19 cellular contexts compared by ENCODE assay signal in the genomic region with DNA sequence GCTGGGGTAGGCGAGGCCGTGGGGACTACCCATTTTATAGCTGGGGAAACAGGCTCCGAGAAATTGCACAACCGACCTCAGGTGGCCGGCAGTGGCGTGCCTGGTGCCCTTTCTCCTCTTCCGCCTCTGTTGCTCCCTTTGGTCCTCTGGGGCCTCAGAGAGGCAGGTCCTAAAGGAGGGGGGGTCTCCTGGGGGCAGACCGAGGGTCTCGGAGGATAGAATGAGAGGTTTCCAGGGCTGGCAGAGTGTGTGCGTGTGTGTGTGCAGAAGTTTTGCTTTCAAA. TPM values are rescaled to one million over a fixed set of nuclear protein-coding genes. Genes with fewer than 3 reads are reported as not detected.
DNase-seq lines count a peak whose midpoint lies in the region; ATAC-seq, FAIRE-seq and TF ChIP-seq lines count a peak whose summit lies in the region.
"Had no signal": no experiment of that assay in that cellular context is flagged by ENCODE, and none has a peak within 500 bp of the region (broad histone marks: within the 10 kb centered on the region; RNA-seq: fewer than 3 reads in every experiment).

No MANE protein-coding gene starts in this region.

- H3K9me3 ChIP-seq in BLaER1 (no peaks in the 10 kb centered on the region), HEK293 (ENCODE audit: control insufficient read depth, insufficient read depth, low read depth, low read length) (no peaks in the 10 kb centered on the region), K562 (replicated peaks; ENCODE audit: control insufficient read depth, insufficient read depth, low read depth, low read length) (no peaks in the 10 kb centered on the region)
- H3K9me3 ChIP-seq: MG63, SJCRH30 had no signal

- intact Hi-C loops in K562 (cut with micrococcal nuclease): no loop called here

- no peaks in the 10 kb centered on the region for H3K9me3 Mint-ChIP-seq in nephron progenitor cell
- no peaks in the 10 kb centered on the region for H3K9me3 Mint-ChIP-seq in stimulated activated memory B cell treated with anti-CD40 and anti-IgM and Interleukin-4, amounts not matched to agents 10 μg/mL and 1 μg/mL and 100 μg/mL, for 72 hours
- H3K9me3 Mint-ChIP-seq: IgD-negative memory B cell had no signal

- H3K27me3 ChIP-seq in BLaER1: no peaks in the 10 kb centered on the region
- H3K27me3 ChIP-seq in K562 (ENCODE audit: control insufficient read depth in 2 of 2, insufficient read depth in 2 of 2, low read length in 2 of 2): no peaks in the 10 kb centered on the region
- H3K27me3 ChIP-seq: MG63, SJCRH30 had no signal

- H2AFZ ChIP-seq in K562 (ENCODE audit: low read depth, low read length): no peak overlapping the region

- no peaks in the 10 kb centered on the region for H3K9me1 ChIP-seq in K562 (ENCODE audit: control insufficient read depth, insufficient read depth, low read length)

- WGBS in K562 (ENCODE audit: insufficient coverage, low coverage, missing lambda C conversion rate): 88% methylated on average over 8 of the region's 10 CpGs

- no peak for TF ChIP-seq POLR2A in K562 (conservative IDR thresholded peaks at IDR 0.05)

- no peak for DNase-seq in K562 (ENCODE audit: extremely low read depth in 1 of 4, low spot score in 3 of 4)
- DNase-seq in nephron progenitor cell: no peak
- DNase-seq in HT-29 (ENCODE audit: low spot score): no peak
- DNase-seq in activated CD4-positive, alpha-beta T cell treated with anti-CD3 and anti-CD28 coated beads, Interleukin-2, amount 50 U/mL, for 48 hours: no peak
- DNase-seq: DMS79; Kasumi-1; MG63; NCI-H1105 treated with DMSO at 0.1 percent for 48 hours; NCI-H1694; NCI-H2081 treated with DMSO at 0.1 percent for 48 hours; NCI-H748 treated with DMSO at 0.1 percent for 48 hours; NK-92 treated with Interleukin-12 subunit alpha and Interleukin-12 subunit beta, amount 100 ng/mL, for 24 hours; PC-3; SJCRH30 had no signal

- no peaks in the 10 kb centered on the region for H3K27me3 Mint-ChIP-seq in nephron progenitor cell (ENCODE audit: low read depth, poor library complexity)
- no peaks in the 10 kb centered on the region for H3K27me3 Mint-ChIP-seq in stimulated activated memory B cell treated with anti-CD40 and anti-IgM and Interleukin-4, amounts not matched to agents 10 μg/mL and 1 μg/mL and 100 μg/mL, for 72 hours
- H3K27me3 Mint-ChIP-seq: IgD-negative memory B cell had no signal

- in situ Hi-C loops in K562 (cut with MboI): no loop called here

- CTCF ChIA-PET in HEK293 (lab: Yijun Ruan, JAX) (interaction anchor here (0.6 kb wide), 1 partner anchor 56 kb away, joined by 3 read pairs; no protein-coding TSS in a partner anchor), K562 (lab: Yijun Ruan, JAX; ENCODE audit: low intra/inter-chr PET ratio) (no interaction called here)

- peak overlapping the region; percentile 63 for H3K9ac ChIP-seq in BLaER1
- H3K9ac ChIP-seq in K562 (ENCODE audit: insufficient read depth in 1 of 2, low read depth in 2 of 2, low read length in 2 of 2): peak overlapping the region in 1 of 2 experiments; percentile 58; a peak in 1 of 4 replicates

- H4K20me1 ChIP-seq in BLaER1 (peaks cover 51% of the 10 kb centered on the region), K562 (replicated peaks; ENCODE audit: control insufficient read depth, insufficient read depth, low read length) (0 out of 2 replicates have a peak, but pooled peaks cover 3% of the 10 kb centered on the region)

- peaks cover 11% of the 10 kb centered on the region for H3K4me1 Mint-ChIP-seq in nephron progenitor cell
- H3K4me1 Mint-ChIP-seq in stimulated activated memory B cell treated with anti-CD40 and anti-IgM and Interleukin-4, amounts not matched to agents 10 μg/mL and 1 μg/mL and 100 μg/mL, for 72 hours: no peaks in the 10 kb centered on the region

- H3K79me2 ChIP-seq in K562 (ENCODE audit: control insufficient read depth, insufficient read depth, low read length): peaks cover 13% of the 10 kb centered on the region; the same call in 1 of the 3 replicates

- H3K4me2 ChIP-seq in BLaER1: peak overlapping the region; percentile 82
- no peak overlapping the region for H3K4me2 ChIP-seq in K562 (ENCODE audit: insufficient read depth, low read length)

- H3K27ac Mint-ChIP-seq in nephron progenitor cell: peak overlapping the region; percentile 30
- H3K27ac Mint-ChIP-seq in stimulated activated memory B cell treated with anti-CD40 and anti-IgM and Interleukin-4, amounts not matched to agents 10 μg/mL and 1 μg/mL and 100 μg/mL, for 72 hours: no peak overlapping the region
- H3K27ac Mint-ChIP-seq: IgD-negative memory B cell had no signal

- H3K4me3 ChIP-seq in BLaER1 (peak overlapping the region; percentile 22; the same call in 1 of the 2 replicates), HEK293 (ENCODE audit: low read depth, low read length) (no peak overlapping the region), K562 (no peak overlapping the region)
- H3K4me3 ChIP-seq: MG63, SJCRH30 had no signal

- peaks cover 25% of the 10 kb centered on the region for H3K36me3 Mint-ChIP-seq in nephron progenitor cell (ENCODE audit: low read depth)
- H3K36me3 Mint-ChIP-seq in stimulated activated memory B cell treated with anti-CD40 and anti-IgM and Interleukin-4, amounts not matched to agents 10 μg/mL and 1 μg/mL and 100 μg/mL, for 72 hours: peaks cover 32% of the 10 kb centered on the region
- H3K36me3 Mint-ChIP-seq: IgD-negative memory B cell had no signal

- no peak for ATAC-seq in K562
- no peak for ATAC-seq in stimulated activated memory B cell treated with anti-CD40 and anti-IgM and Interleukin-4, amounts not matched to agents 10 μg/mL and 1 μg/mL and 100 μg/mL, for 72 hours
- ATAC-seq: PC-3 had no signal

- no peak overlapping the region for H3K4me3 Mint-ChIP-seq in nephron progenitor cell
- no peak overlapping the region for H3K4me3 Mint-ChIP-seq in stimulated activated memory B cell treated with anti-CD40 and anti-IgM and Interleukin-4, amounts not matched to agents 10 μg/mL and 1 μg/mL and 100 μg/mL, for 72 hours
- H3K4me3 Mint-ChIP-seq: IgD-negative memory B cell had no signal

- H3K4me1 ChIP-seq in BLaER1 (peaks cover 22% of the 10 kb centered on the region), HEK293 (ENCODE audit: control insufficient read depth, insufficient read depth, low read length) (no peaks in the 10 kb centered on the region), K562 (replicated peaks in 1 of 2; ENCODE audit: control insufficient read depth in 2 of 2, insufficient read depth in 2 of 2, low read length in 2 of 2) (peaks cover 4 to 36% of the 10 kb centered on the region in 2 experiments; a peak in 4 of 5 replicates)

- no peak for TF ChIP-seq RAD21 in K562 (CRISPR knock-in tag; conservative IDR thresholded peaks at IDR 0.05 in 1 of 2, IDR thresholded peaks at IDR 0.05 in 1 of 2)

- TF ChIP-seq CTCF in HEK293 (tag by site-specific recombination; IDR thresholded peaks at IDR 0.05) (no peak), K562 (IDR thresholded peaks at IDR 0.05 in 2 of 3, conservative IDR thresholded peaks at IDR 0.05 in 1 of 3; ENCODE audit: insufficient read depth in 2 of 3, low read depth in 1 of 3, low read length in 3 of 3) (no peak), nephron progenitor cell (IDR thresholded peaks at IDR 0.05) (no peak)

- BruUV-seq in K562 (replicated peaks; lab: Mats Ljungman, UMichigan): no TSS peak

- peaks cover 77% of the 10 kb centered on the region for H3K36me3 ChIP-seq in BLaER1
- H3K36me3 ChIP-seq in HEK293 (ENCODE audit: control insufficient read depth in 2 of 2, insufficient read depth in 1 of 2, low read length in 2 of 2): peaks cover 10 to 51% of the 10 kb centered on the region in 2 experiments; a peak in 2 of 3 replicates
- peaks cover 60% of the 10 kb centered on the region; the same call in 2 of the 3 replicates for H3K36me3 ChIP-seq in K562 (ENCODE audit: control insufficient read depth, insufficient read depth, low read length)

- no peak for TF ChIP-seq EP300 in K562 (IDR thresholded peaks at IDR 0.05; ENCODE audit: low read length)

- no peak for FAIRE-seq in K562 (lab: Jason Lieb, UNC)

- H3K27ac ChIP-seq in BLaER1 (peak overlapping the region; percentile 81), HEK293 (ENCODE audit: extremely low read depth, low read depth, low read length) (no peak overlapping the region), K562 (ENCODE audit: extremely low read depth, low read depth, low read length) (no peak overlapping the region)
- H3K27ac ChIP-seq: C4-2B, SJCRH30 had no signal

- POLR2A ChIA-PET in HEK293 (lab: Yijun Ruan, JAX): interaction anchor here (1.0 kb wide), 1 partner anchor 11 kb away, joined by 3 read pairs; a partner anchor contains a TSS
- POLR2A ChIA-PET in K562 (lab: Yijun Ruan, JAX): interaction anchor here (0.7 to 1.6 kb wide), 5 partner anchors 10 to 14 kb away, joined by 4 to 11 read pairs (median 5); a partner anchor contains a TSS

RNA-seq across cellular contexts. Expression of a gene that starts 11.3 kb away (rescaled TPM):
- total RNA-seq in K562 (2011; cell fraction: chromatin; rRNA removed; ENCODE audit: low replicate concordance): 25.6 and 67.7 TPM in 2 replicates
- 56.9 and 60.3 TPM in 2 replicates for total RNA-seq in K562 (2011; cell fraction: nucleolus; rRNA removed)
- 42.4 and 42.7 TPM in 2 replicates for total RNA-seq in K562 (2011; cell fraction: nucleoplasm; rRNA removed)
- total RNA-seq in K562 (2014; rRNA removed) (57.8 and 59.2 TPM in 2 replicates), K562 (2014; rRNA removed; fragmentation: Illumina TruSeq; extraction: Trizol) (12.6 and 19.0 TPM in 2 replicates), K562 (2015; rRNA removed; fragmentation: Illumina TruSeq; extraction: Trizol) (31.0 and 33.9 TPM in 2 replicates), K562 (2021) (39.6 and 41.6 TPM in 2 replicates)
- polyA plus RNA-seq in K562 (2011; rRNA removed) (46.6 and 77.4 TPM in 2 replicates), K562 (2014; fragmentation: Illumina TruSeq; extraction: Trizol) (30.3 and 35.2 TPM in 2 replicates), K562 (2014; fragmentation: Nextera tagmentation; extraction: Ambion mirVana) (1 to 10 TPM in 1 of 2 experiments, under 1 TPM in 1; 0.51 to 1.7 TPM), K562 (2014; rRNA removed) (66.3 and 78.0 TPM in 2 replicates)
- 62.2 and 72.6 TPM in 2 replicates for polyA plus RNA-seq in K562 (2011; cell fraction: cytosol; rRNA removed)
- polyA plus RNA-seq in K562 (2011; cell fraction: nucleus; rRNA removed): 159 and 172 TPM in 2 replicates
- 46.6 and 75.7 TPM in 2 replicates for polyA plus RNA-seq in K562 (2012)
- polyA minus RNA-seq in K562 (2011; rRNA and poly(A)+ RNA removed): 12.8 and 14.0 TPM in 2 replicates
- polyA minus RNA-seq in K562 (2011; cell fraction: cytosol; rRNA and poly(A)+ RNA removed): 14.0 and 15.9 TPM in 2 replicates
- polyA minus RNA-seq in K562 (2011; cell fraction: nucleus; rRNA and poly(A)+ RNA removed): 10.5 and 19.3 TPM in 2 replicates
- 86.0 and 102 TPM in 2 replicates for total RNA-seq in HT-29 (2014; rRNA removed; shearing (Covaris generic))

RNA-seq across cellular contexts. Expression of a gene that starts 11.4 kb away (rescaled TPM):
- 67.1 and 140 TPM in 2 replicates for total RNA-seq in K562 (2011; cell fraction: chromatin; rRNA removed; ENCODE audit: low replicate concordance)
- total RNA-seq in K562 (2011; cell fraction: nucleolus; rRNA removed): 139 and 159 TPM in 2 replicates
- total RNA-seq in K562 (2011; cell fraction: nucleoplasm; rRNA removed): 90.2 and 96.9 TPM in 2 replicates
- total RNA-seq in K562 (2014; rRNA removed) (84.5 and 134 TPM in 2 replicates), K562 (2014; rRNA removed; fragmentation: Illumina TruSeq; extraction: Trizol) (23.6 and 24.4 TPM in 2 replicates), K562 (2015; rRNA removed; fragmentation: Illumina TruSeq; extraction: Trizol) (14.8 and 17.4 TPM in 2 replicates), K562 (2021) (205 and 214 TPM in 2 replicates)
- polyA plus RNA-seq in K562 (2011; rRNA removed) (23.7 and 32.9 TPM in 2 replicates), K562 (2014; fragmentation: Illumina TruSeq; extraction: Trizol) (35.5 and 67.9 TPM in 2 replicates), K562 (2014; fragmentation: Nextera tagmentation; extraction: Ambion mirVana) (1 to 10 TPM; 4.5 to 5.1 TPM), K562 (2014; rRNA removed) (127 and 140 TPM in 2 replicates)
- 37.6 and 91.2 TPM in 2 replicates for polyA plus RNA-seq in K562 (2011; cell fraction: cytosol; rRNA removed)
- polyA plus RNA-seq in K562 (2011; cell fraction: nucleus; rRNA removed): 112 and 193 TPM in 2 replicates
- 158 and 169 TPM in 2 replicates for polyA plus RNA-seq in K562 (2012)
- 8.8 and 9.1 TPM in 2 replicates for polyA minus RNA-seq in K562 (2011; rRNA and poly(A)+ RNA removed)
- 38.4 and 48.8 TPM in 2 replicates for polyA minus RNA-seq in K562 (2011; cell fraction: cytosol; rRNA and poly(A)+ RNA removed)
- polyA minus RNA-seq in K562 (2011; cell fraction: nucleus; rRNA and poly(A)+ RNA removed): 39.2 and 41.5 TPM in 2 replicates
- 144 and 159 TPM in 2 replicates for total RNA-seq in HT-29 (2014; rRNA removed; shearing (Covaris generic))

RNA-seq across cellular contexts. Expression of a gene that starts 20.8 kb away (rescaled TPM):
- total RNA-seq in K562 (2011; cell fraction: chromatin; rRNA removed; ENCODE audit: low replicate concordance): 31.6 and 133 TPM in 2 replicates
- 77.5 and 89.6 TPM in 2 replicates for total RNA-seq in K562 (2011; cell fraction: nucleolus; rRNA removed)
- total RNA-seq in K562 (2011; cell fraction: nucleoplasm; rRNA removed): 35.3 and 45.1 TPM in 2 replicates
- total RNA-seq in K562 (2014; rRNA removed) (62.4 and 85.7 TPM in 2 replicates), K562 (2014; rRNA removed; fragmentation: Illumina TruSeq; extraction: Trizol) (9.1 and 9.5 TPM in 2 replicates), K562 (2015; rRNA removed; fragmentation: Illumina TruSeq; extraction: Trizol) (40.2 and 46.8 TPM in 2 replicates), K562 (2021) (93.0 and 96.6 TPM in 2 replicates)
- polyA plus RNA-seq in K562 (2011; rRNA removed) (25.8 and 49.0 TPM in 2 replicates), K562 (2014; fragmentation: Illumina TruSeq; extraction: Trizol) (23.2 and 90.7 TPM in 2 replicates), K562 (2014; fragmentation: Nextera tagmentation; extraction: Ambion mirVana) (under 1 TPM; 0.04 to 0.17 TPM), K562 (2014; rRNA removed) (46.1 and 68.1 TPM in 2 replicates)
- polyA plus RNA-seq in K562 (2011; cell fraction: cytosol; rRNA removed): 59.4 and 222 TPM in 2 replicates
- polyA plus RNA-seq in K562 (2011; cell fraction: nucleus; rRNA removed): 52.2 and 123 TPM in 2 replicates
- 35.2 and 37.0 TPM in 2 replicates for polyA plus RNA-seq in K562 (2012)
- 17.9 and 39.8 TPM in 2 replicates for polyA minus RNA-seq in K562 (2011; rRNA and poly(A)+ RNA removed)
- polyA minus RNA-seq in K562 (2011; cell fraction: cytosol; rRNA and poly(A)+ RNA removed): 67.5 and 79.0 TPM in 2 replicates
- polyA minus RNA-seq in K562 (2011; cell fraction: nucleus; rRNA and poly(A)+ RNA removed): 16.6 and 18.0 TPM in 2 replicates
- total RNA-seq in HT-29 (2014; rRNA removed; shearing (Covaris generic)): 130 and 133 TPM in 2 replicates

RNA-seq across cellular contexts. Expression of a gene that starts 22.3 kb away (rescaled TPM):
- 73.3 and 179 TPM in 2 replicates for total RNA-seq in K562 (2011; cell fraction: chromatin; rRNA removed; ENCODE audit: low replicate concordance)
- total RNA-seq in K562 (2011; cell fraction: nucleolus; rRNA removed): 168 and 175 TPM in 2 replicates
- 79.0 and 80.0 TPM in 2 replicates for total RNA-seq in K562 (2011; cell fraction: nucleoplasm; rRNA removed)
- total RNA-seq in K562 (2014; rRNA removed): 89.1 and 113 TPM in 2 replicates
- 25.8 and 42.9 TPM in 2 replicates for total RNA-seq in K562 (2014; rRNA removed; fragmentation: Illumina TruSeq; extraction: Trizol)
- total RNA-seq in K562 (2015; rRNA removed; fragmentation: Illumina TruSeq; extraction: Trizol): 54.3 and 60.2 TPM in 2 replicates
- 118 TPM in 2 replicates for total RNA-seq in K562 (2021)
- polyA plus RNA-seq in K562 (2011; rRNA removed): 44.1 and 53.3 TPM in 2 replicates
- 39.2 and 80.0 TPM in 2 replicates for polyA plus RNA-seq in K562 (2011; cell fraction: cytosol; rRNA removed)
- polyA plus RNA-seq in K562 (2011; cell fraction: nucleus; rRNA removed): 282 and 531 TPM in 2 replicates
- 59.6 and 77.8 TPM in 2 replicates for polyA plus RNA-seq in K562 (2012)
- polyA plus RNA-seq in K562 (2014; fragmentation: Illumina TruSeq; extraction: Trizol): 84.8 and 96.2 TPM in 2 replicates
- polyA plus RNA-seq in K562 (2014; fragmentation: Nextera tagmentation; extraction: Ambion mirVana): 10 to 100 TPM in 1 of 2 experiments, 1 to 10 TPM in 1; 5.8 to 10.9 TPM
- polyA plus RNA-seq in K562 (2014; rRNA removed): 155 and 158 TPM in 2 replicates
- 23.7 and 27.9 TPM in 2 replicates for polyA minus RNA-seq in K562 (2011; rRNA and poly(A)+ RNA removed)
- 49.3 and 51.7 TPM in 2 replicates for polyA minus RNA-seq in K562 (2011; cell fraction: cytosol; rRNA and poly(A)+ RNA removed)
- 50.5 and 77.3 TPM in 2 replicates for polyA minus RNA-seq in K562 (2011; cell fraction: nucleus; rRNA and poly(A)+ RNA removed)
- total RNA-seq in HT-29 (2014; rRNA removed; shearing (Covaris generic)): 52.8 and 59.8 TPM in 2 replicates

RNA-seq across cellular contexts. Expression of a gene that starts 36.2 kb away (rescaled TPM):
- total RNA-seq in K562 (2011; cell fraction: chromatin; rRNA removed; ENCODE audit: low replicate concordance): 54.5 and 112 TPM in 2 replicates
- 105 and 123 TPM in 2 replicates for total RNA-seq in K562 (2011; cell fraction: nucleolus; rRNA removed)
- 74.6 and 89.7 TPM in 2 replicates for total RNA-seq in K562 (2011; cell fraction: nucleoplasm; rRNA removed)
- total RNA-seq in K562 (2014; rRNA removed) (266 and 312 TPM in 2 replicates), K562 (2014; rRNA removed; fragmentation: Illumina TruSeq; extraction: Trizol) (13.2 and 17.7 TPM in 2 replicates), K562 (2015; rRNA removed; fragmentation: Illumina TruSeq; extraction: Trizol) (89.9 and 108 TPM in 2 replicates), K562 (2021) (216 and 218 TPM in 2 replicates)
- polyA plus RNA-seq in K562 (2011; rRNA removed) (34.0 and 47.0 TPM in 2 replicates), K562 (2014; fragmentation: Illumina TruSeq; extraction: Trizol) (17.8 and 71.5 TPM in 2 replicates), K562 (2014; fragmentation: Nextera tagmentation; extraction: Ambion mirVana) (1 to 10 TPM; 1.3 to 1.6 TPM), K562 (2014; rRNA removed) (165 and 175 TPM in 2 replicates)
- polyA plus RNA-seq in K562 (2011; cell fraction: cytosol; rRNA removed): 73.1 and 246 TPM in 2 replicates
- 76.6 and 132 TPM in 2 replicates for polyA plus RNA-seq in K562 (2011; cell fraction: nucleus; rRNA removed)
- 144 and 229 TPM in 2 replicates for polyA plus RNA-seq in K562 (2012)
- 12.7 and 14.2 TPM in 2 replicates for polyA minus RNA-seq in K562 (2011; rRNA and poly(A)+ RNA removed)
- polyA minus RNA-seq in K562 (2011; cell fraction: cytosol; rRNA and poly(A)+ RNA removed): 46.0 and 79.3 TPM in 2 replicates
- polyA minus RNA-seq in K562 (2011; cell fraction: nucleus; rRNA and poly(A)+ RNA removed): 37.4 and 52.3 TPM in 2 replicates
- 1.8 and 2.5 TPM in 2 replicates for total RNA-seq in HT-29 (2014; rRNA removed; shearing (Covaris generic))
